ENCODE assay signal across 9 cellular contexts in the genomic region with DNA sequence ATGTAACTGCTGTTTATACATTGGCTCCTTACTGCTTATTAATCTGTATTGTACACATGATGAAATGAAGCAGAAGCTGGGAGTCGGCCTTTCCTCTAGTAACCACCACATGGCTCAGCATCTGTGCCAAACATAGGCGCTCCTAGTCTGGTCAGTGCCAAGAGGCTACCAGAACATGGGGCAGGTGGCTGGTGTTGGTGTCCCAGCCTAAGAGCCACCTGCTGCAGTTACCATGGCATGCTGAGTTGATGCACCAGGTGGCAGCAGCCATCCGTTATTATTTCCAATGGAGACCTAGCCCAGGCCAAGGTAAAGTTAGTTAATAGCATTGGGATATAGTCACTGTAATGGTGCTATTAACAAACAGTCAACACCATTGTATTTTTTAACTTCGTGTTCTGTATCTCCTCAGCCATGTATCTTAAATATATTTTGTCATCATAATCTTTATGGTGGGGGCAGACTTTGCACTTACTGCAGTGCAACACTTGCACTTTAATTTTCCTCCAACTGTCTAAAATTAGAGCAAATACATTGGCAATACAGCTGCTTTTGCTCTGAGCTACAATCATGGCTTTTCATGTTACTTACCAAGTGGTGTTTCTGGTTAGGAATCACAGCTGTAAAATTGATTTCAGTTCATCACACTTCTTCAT. TPM values are rescaled to one million over a fixed set of nuclear protein-coding genes. Genes with fewer than 3 reads are reported as not detected.
A peak's percentile ranks its signal among the peaks of the same experiment; 100 is the strongest.
DNase-seq lines count a peak whose midpoint lies in the region; ATAC-seq and TF ChIP-seq lines count a peak whose summit lies in the region.
"Had no signal": no experiment of that assay in that cellular context is flagged by ENCODE, and none has a peak within 500 bp of the region (broad histone marks: within the 10 kb centered on the region; RNA-seq: fewer than 3 reads in every experiment).

No MANE protein-coding gene starts in this region.

- peak in 1 of 3 donors; percentile 41 for DNase-seq in CD4-positive, CD25-positive, alpha-beta regulatory T cell
- DNase-seq in GM20000 (ENCODE audit: low spot score) (peak; percentile 28), NCI-H2029 treated with DMSO at 0.1 percent for 48 hours (lab: John Stamatoyannopoulos, UW) (peak; percentile 60), fibroblast of villous mesenchyme (ENCODE audit: low read depth) (peak; percentile 21), pons (ENCODE audit: low spot score) (peak; percentile 39), T-helper 9 cell (no peak)
- DNase-seq in activated CD4-positive, alpha-beta T cell treated with anti-CD3 and anti-CD28 coated beads for 48 hours = peak; percentile 57

- peaks cover 4% of the 10 kb centered on the region for H3K27me3 Mint-ChIP-seq in CD4-positive, CD25-positive, alpha-beta regulatory T cell

- H3K9me3 Mint-ChIP-seq in CD4-positive, CD25-positive, alpha-beta regulatory T cell = no peaks in the 10 kb centered on the region

- ATAC-seq in CD4-positive, CD25-positive, alpha-beta regulatory T cell (ENCODE audit: low read depth in 2 of 2) = peak; percentile 30 to 47
- ATAC-seq in GM21528 (IDR thresholded peaks at IDR 0.05; ENCODE audit: low FRiP score, unreplicated experiment) = no peak

- peaks cover 94% of the 10 kb centered on the region for H3K36me3 ChIP-seq in CD4-positive, CD25-positive, alpha-beta regulatory T cell (ENCODE audit: control insufficient read depth, insufficient read depth, low read length)

- TF ChIP-seq CTCF in GM20000 (IDR thresholded peaks at IDR 0.05; ENCODE audit: extremely low read depth, missing control alignments) (no peak), fibroblast of villous mesenchyme (IDR thresholded peaks at IDR 0.05; ENCODE audit: insufficient read depth, low read depth, low read length) (peak; percentile 41)

- no peak overlapping the region for H3K27ac ChIP-seq in CD4-positive, CD25-positive, alpha-beta regulatory T cell (ENCODE audit: insufficient read depth, low read length, poor library complexity, severe bottlenecking)
- H3K27ac ChIP-seq: HL-60 had no signal

- no peaks in the 10 kb centered on the region for H3K27me3 ChIP-seq in CD4-positive, CD25-positive, alpha-beta regulatory T cell (ENCODE audit: control insufficient read depth, insufficient read depth, low read length)

- H3K27ac Mint-ChIP-seq in CD4-positive, CD25-positive, alpha-beta regulatory T cell = no peak overlapping the region

- no peaks in the 10 kb centered on the region for H3K9me3 ChIP-seq in CD4-positive, CD25-positive, alpha-beta regulatory T cell (ENCODE audit: control insufficient read depth in 2 of 2, low read length in 2 of 2)

- H3K4me1 ChIP-seq in CD4-positive, CD25-positive, alpha-beta regulatory T cell (ENCODE audit: control insufficient read depth, insufficient read depth, low read length, poor library complexity, severe bottlenecking) = no peaks in the 10 kb centered on the region

- peaks cover 5 to 16% (median 11%) of the 10 kb centered on the region in 4 donors for H3K4me1 Mint-ChIP-seq in CD4-positive, CD25-positive, alpha-beta regulatory T cell

- no peak overlapping the region for H3K4me3 ChIP-seq in CD4-positive, CD25-positive, alpha-beta regulatory T cell (ENCODE audit: low read depth, low read length)
- no peak overlapping the region for H3K4me3 ChIP-seq in fibroblast of villous mesenchyme (ENCODE audit: low read depth, low read length)

- peaks cover 54% of the 10 kb centered on the region for H3K36me3 Mint-ChIP-seq in CD4-positive, CD25-positive, alpha-beta regulatory T cell

- H3K4me3 Mint-ChIP-seq in CD4-positive, CD25-positive, alpha-beta regulatory T cell = no peak overlapping the region

RNA-seq across cellular contexts. Expression of a gene that starts 33.1 kb away (rescaled TPM):
- 249 TPM for total RNA-seq in CD4-positive, CD25-positive, alpha-beta regulatory T cell
- 10 to 100 TPM; 67.8 to 98.6 (median 87.7) TPM for polyA plus RNA-seq in CD4-positive, CD25-positive, alpha-beta regulatory T cell
- total RNA-seq in fibroblast of villous mesenchyme = 53.1 and 66.9 TPM in 2 replicates
